9 cellular contexts compared by ENCODE assay signal in genomic region chr1:7105258-7105657, GRCh38.
"Had no signal": no experiment of that assay in that cellular context is flagged by ENCODE, and none has a peak within 500 bp of the region (broad histone marks: within the 10 kb centered on the region; RNA-seq: fewer than 3 reads in every experiment).

No MANE protein-coding gene starts in this region.

- H3K9me3 ChIP-seq: HAP-1 had no signal

- H3K9ac ChIP-seq: GM23248 had no signal

- H3K4me1 ChIP-seq: HAP-1 had no signal

- H3K27ac Mint-ChIP-seq: GM23338, H9, HFFc6 had no signal

- H3K36me3 ChIP-seq: HAP-1 had no signal

- DNase-seq: GM23248, GOT3, H7, H9, HCEC 1CT, HFFc6 had no signal

- ATAC-seq: HCT116 had no signal

- H3K27ac ChIP-seq: GM23248 had no signal

- H3K9me3 Mint-ChIP-seq: GM23338 had no signal

- H3K4me2 ChIP-seq: GM23338 had no signal

- H3K4me3 ChIP-seq: GM23248, GM23338, HAP-1 had no signal

- H3K4me3 Mint-ChIP-seq: GM23338, H9, HFFc6 had no signal
